Comparison of ENCODE assay signal across 8 cellular contexts in the genomic region with DNA sequence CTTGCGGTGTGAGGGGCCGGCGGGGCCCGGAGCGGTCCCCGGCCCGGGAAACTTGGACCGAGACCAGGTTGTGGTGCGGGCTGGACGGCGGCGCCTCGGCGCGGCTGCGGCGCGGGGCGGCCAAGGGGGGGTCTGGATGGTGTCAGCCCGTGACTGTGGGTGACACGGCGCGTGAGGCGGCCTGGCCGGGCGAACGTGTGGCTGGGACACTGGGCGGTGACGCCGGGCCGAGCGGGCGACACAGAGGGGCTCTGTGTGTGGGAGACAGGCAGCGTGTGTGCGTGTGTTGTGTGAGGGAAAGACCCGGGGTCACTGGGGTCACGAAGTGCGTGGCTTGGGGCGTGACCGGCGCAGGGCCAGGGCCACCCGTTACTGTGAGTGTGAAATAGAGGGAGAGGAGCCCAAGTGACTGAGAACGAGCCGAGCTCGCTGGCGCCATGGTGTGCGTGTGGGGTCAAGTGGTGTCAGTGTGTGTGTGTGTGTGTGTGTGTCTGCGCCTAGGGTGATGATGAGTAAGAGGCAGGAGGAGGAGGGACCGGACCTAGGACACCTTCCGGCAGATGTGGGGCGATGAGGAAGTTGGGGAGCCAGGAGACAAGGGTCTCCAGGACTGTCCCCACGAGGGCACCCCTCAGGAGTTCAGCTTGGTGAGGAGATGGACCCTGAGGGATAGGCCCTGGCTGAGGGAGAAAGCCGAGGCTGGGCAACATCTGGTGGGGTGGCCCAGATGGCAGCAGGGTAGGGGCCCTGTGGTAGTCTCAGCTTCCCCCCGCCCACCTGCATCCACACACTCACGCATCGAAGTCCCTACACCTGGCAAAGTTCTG. TPM values are rescaled to one million over a fixed set of nuclear protein-coding genes. Genes with fewer than 3 reads are reported as not detected.
A peak's percentile ranks its signal among the peaks of the same experiment; 100 is the strongest.
DNase-seq lines count a peak whose midpoint lies in the region; ATAC-seq and TF ChIP-seq lines count a peak whose summit lies in the region.

No MANE protein-coding gene starts in this region.

- peak; percentile 19 for ATAC-seq in GM21423 (IDR thresholded peaks at IDR 0.05; ENCODE audit: unreplicated experiment)

- H3K9me3 ChIP-seq in Caco-2 (no peaks in the 10 kb centered on the region), spleen (no peaks in the 10 kb centered on the region)

- CTCF ChIA-PET in Caco-2 (lab: Charles Lee): interaction anchor here (1.3 to 1.8 kb wide), 3 partner anchors 16 to 26 kb away, joined by 4 to 10 read pairs (median 4); no protein-coding TSS in a partner anchor

- peak overlapping the region; percentile 83 for H3K4me3 Mint-ChIP-seq in Caco-2 (ENCODE audit: unreplicated experiment)
- peak overlapping the region; percentile 89 to 93 (median 92) for H3K4me3 Mint-ChIP-seq in brain

- TF ChIP-seq POLR2A in spleen (IDR thresholded peaks at IDR 0.05): peak in 2 of 3 donors; percentile 18 to 44

- H3K27ac ChIP-seq in spleen: peak overlapping the region; percentile 73 to 99 (median 96)

- POLR2A ChIA-PET in Caco-2 (lab: Charles Lee): interaction anchor here (0.6 to 0.7 kb wide), 4 partner anchors 13 to 200 kb away, joined by 3 to 6 read pairs (median 4); no protein-coding TSS in a partner anchor

- H3K9me3 Mint-ChIP-seq in Caco-2 (ENCODE audit: unreplicated experiment): no peaks in the 10 kb centered on the region
- H3K9me3 Mint-ChIP-seq in brain: no peaks in the 10 kb centered on the region

- peaks cover 18% of the 10 kb centered on the region for H3K4me1 Mint-ChIP-seq in Caco-2 (ENCODE audit: low read depth, unreplicated experiment)
- peaks cover 51% of the 10 kb centered on the region for H3K4me1 Mint-ChIP-seq in brain

- H3K36me3 Mint-ChIP-seq in Caco-2 (ENCODE audit: insufficient read depth, unreplicated experiment) (peaks cover 19% of the 10 kb centered on the region), brain (no peaks in the 10 kb centered on the region)

- H3K4me3 ChIP-seq in Caco-2 (ENCODE audit: low read depth, low read length): peak overlapping the region; percentile 91
- peak overlapping the region; percentile 61 for H3K4me3 ChIP-seq in LNCaP clone FGC (ENCODE audit: low read depth, low read length)
- peak overlapping the region; percentile 62 to 95 (median 81) for H3K4me3 ChIP-seq in spleen

- H3K27ac Mint-ChIP-seq in Caco-2 (ENCODE audit: unreplicated experiment): peak overlapping the region; percentile 37
- peak overlapping the region; percentile 77 to 92 (median 87) for H3K27ac Mint-ChIP-seq in brain

- H3K36me3 ChIP-seq in Caco-2 (ENCODE audit: control insufficient read depth, insufficient read depth, low read length): no peaks in the 10 kb centered on the region
- peaks cover 0 to 13% (median 0%) of the 10 kb centered on the region in 6 donors for H3K36me3 ChIP-seq in spleen

- WGBS in spleen, 5 donors: 2 to 4% (median 4%) methylated on average over 49 to 56 of the region's 56 CpGs

- TF ChIP-seq CTCF in Caco-2 (IDR thresholded peaks at IDR 0.05; ENCODE audit: insufficient read depth in 1 of 2, low read depth in 1 of 2, low read length in 1 of 2, severe bottlenecking in 1 of 2, unreplicated experiment in 1 of 2) (no peak), LNCaP clone FGC (IDR thresholded peaks at IDR 0.05; ENCODE audit: control insufficient read depth, extremely low read depth, insufficient read depth) (no peak), brain (conservative IDR thresholded peaks at IDR 0.05) (no peak), spleen (IDR thresholded peaks at IDR 0.05 in 8 of 11, conservative IDR thresholded peaks at IDR 0.05 in 3 of 11) (no peak)

- intact Hi-C loops in Caco-2 (cut with micrococcal nuclease; ENCODE audit: unreplicated experiment) (loop anchor here (1.0 kb wide), 2 partner anchors 16 to 70 kb away; no protein-coding TSS in a partner anchor), spleen (cut with DNase I; ENCODE audit: low total_unique reads) (no loop called here)

- H3K4me1 ChIP-seq in Caco-2 (peaks cover 11% of the 10 kb centered on the region; the same call in 1 of the 2 replicates), spleen (peaks cover 24 to 87% (median 72%) of the 10 kb centered on the region in 6 donors)

- no TSS peak for BruUV-seq in Caco-2 (replicated peaks; lab: Mats Ljungman, UMichigan)

- H3K27me3 Mint-ChIP-seq in Caco-2 (ENCODE audit: insufficient read depth, unreplicated experiment) (no peaks in the 10 kb centered on the region), brain (peaks cover 3% of the 10 kb centered on the region)

- DNase-seq in Caco-2 (peak in 1 of 2 experiments; percentile 62), LNCaP clone FGC (ENCODE audit: low read depth) (no peak), UCSD-AML1 (lab: John Stamatoyannopoulos, UW; ENCODE audit: unreplicated experiment) (peak; percentile 69), iPS-NIHi7 (ENCODE audit: extremely low spot score) (peak; percentile 50), spleen (peak; percentile 92), inferior parietal cortex (ENCODE audit: extremely low spot score) (no peak)

- no peaks in the 10 kb centered on the region for H3K27me3 ChIP-seq in Caco-2 (replicated peaks; ENCODE audit: control insufficient read depth, insufficient read depth, low read length)
- H3K27me3 ChIP-seq in spleen (replicated peaks in 1 of 7): no peaks in the 10 kb centered on the region

RNA-seq across cellular contexts. Expression of gene RELT, which starts 0.8 kb away (rescaled TPM):
- 11.7 and 12.7 TPM in 2 replicates for total RNA-seq in Caco-2 (2022)
- 8.3 TPM for polyA plus RNA-seq in brain (ENCODE audit: insufficient read depth, low read depth, low replicate concordance)
- 10 to 100 TPM; 28.1 to 79.8 (median 41.3) TPM for total RNA-seq in spleen
- polyA plus RNA-seq in spleen: 10 to 100 TPM; 13.5 to 28.2 (median 21.7) TPM

Comparison
In these comparisons a context has a peak if more than half of its experiments do, and no peak if none do; other contexts are left out.
1. DNase-seq: peak in UCSD-AML1 (single experiment), iPS-NIHi7 (single experiment) and spleen (single experiment); none in LNCaP clone FGC (single experiment) and inferior parietal cortex (single experiment).
2. Peak in every context shown above with its lines, with median percentiles within 50 percentile points of each other: H3K4me3 ChIP-seq.